31 cellular contexts compared by ENCODE assay signal in genomic region chr10:52890281-52890680, GRCh38.
"Had no signal": no experiment of that assay in that cellular context is flagged by ENCODE, and none has a peak within 500 bp of the region (broad histone marks: within the 10 kb centered on the region; RNA-seq: fewer than 3 reads in every experiment).

No MANE protein-coding gene starts in this region.

- H3K27ac Mint-ChIP-seq: activated B cell treated with CpG ODN at 0.5 μM for 24 hours; activated CD4-positive, alpha-beta memory T cell treated with anti-CD3 and anti-CD28 coated beads for 36 hours; activated CD8-positive, alpha-beta memory T cell treated with anti-CD3 and anti-CD28 coated beads, Interleukin-2, amount 10 ng/mL, durations not matched to agents 7 days and 5 days; activated naive CD4-positive, alpha-beta T cell treated with anti-CD3 and anti-CD28 coated beads, Interleukin-2, amount 10 ng/mL, durations not matched to agents 7 days and 5 days; activated naive CD8-positive, alpha-beta T cell; activated naive CD8-positive, alpha-beta T cell treated with anti-CD3 and anti-CD28 coated beads, Interleukin-2, amount 50 U/mL, for 24 hours had no signal

- H3K36me3 Mint-ChIP-seq: activated CD4-positive, alpha-beta memory T cell treated with anti-CD3 and anti-CD28 coated beads for 36 hours; activated CD8-positive, alpha-beta memory T cell treated with anti-CD3 and anti-CD28 coated beads, Interleukin-2, amount 10 ng/mL, durations not matched to agents 7 days and 5 days; activated naive CD4-positive, alpha-beta T cell treated with anti-CD3 and anti-CD28 coated beads, Interleukin-2, amount 10 ng/mL, durations not matched to agents 7 days and 5 days; activated naive CD8-positive, alpha-beta T cell had no signal

- H3K4me3 Mint-ChIP-seq: activated B cell treated with CpG ODN at 0.5 μM for 24 hours; activated CD4-positive, alpha-beta memory T cell treated with anti-CD3 and anti-CD28 coated beads for 36 hours; activated CD8-positive, alpha-beta memory T cell treated with anti-CD3 and anti-CD28 coated beads, Interleukin-2, amount 10 ng/mL, durations not matched to agents 7 days and 5 days; activated naive CD4-positive, alpha-beta T cell treated with anti-CD3 and anti-CD28 coated beads, Interleukin-2, amount 10 ng/mL, durations not matched to agents 7 days and 5 days; activated naive CD8-positive, alpha-beta T cell; activated naive CD8-positive, alpha-beta T cell treated with anti-CD3 and anti-CD28 coated beads, Interleukin-2, amount 50 U/mL, for 24 hours had no signal

- H3K9me3 Mint-ChIP-seq: activated B cell treated with CpG ODN at 0.5 μM for 24 hours; activated naive CD4-positive, alpha-beta T cell treated with anti-CD3 and anti-CD28 coated beads, Interleukin-2, amount 10 ng/mL, durations not matched to agents 7 days and 5 days; activated naive CD8-positive, alpha-beta T cell treated with anti-CD3 and anti-CD28 coated beads, Interleukin-2, amount 50 U/mL, for 24 hours had no signal

- H3K36me3 ChIP-seq: brain microvascular endothelial cell, SJCRH30 had no signal

- H3K27me3 Mint-ChIP-seq: activated B cell treated with CpG ODN at 0.5 μM for 24 hours; activated CD4-positive, alpha-beta memory T cell treated with anti-CD3 and anti-CD28 coated beads for 36 hours; activated CD8-positive, alpha-beta memory T cell treated with anti-CD3 and anti-CD28 coated beads, Interleukin-2, amount 10 ng/mL, durations not matched to agents 7 days and 5 days; activated naive CD4-positive, alpha-beta T cell treated with anti-CD3 and anti-CD28 coated beads, Interleukin-2, amount 10 ng/mL, durations not matched to agents 7 days and 5 days; activated naive CD8-positive, alpha-beta T cell; activated naive CD8-positive, alpha-beta T cell treated with anti-CD3 and anti-CD28 coated beads, Interleukin-2, amount 50 U/mL, for 24 hours had no signal

- H3K4me3 ChIP-seq: PC-9, SJCRH30, SK-N-MC had no signal

- H2AFZ ChIP-seq: PC-9 had no signal

- H3K27me3 ChIP-seq: brain microvascular endothelial cell, SJCRH30 had no signal

- DNase-seq: activated B cell treated with CpG ODN at 0.5 μM for 24 hours; activated CD4-positive, alpha-beta memory T cell treated with anti-CD3 and anti-CD28 coated beads for 36 hours; activated CD4-positive, alpha-beta T cell treated with anti-CD3 and anti-CD28 coated beads for 4 hours; activated CD4-positive, alpha-beta T cell treated with anti-CD3 and anti-CD28 coated beads, Interleukin-2, amount 50 U/mL, for 1 hour; activated CD4-positive, CD25-positive, alpha-beta regulatory T cell treated with anti-CD3 and anti-CD28 coated beads, Interleukin-2, amount 50 U/mL, for 72 hours; activated CD8-positive, alpha-beta memory T cell treated with anti-CD3 and anti-CD28 coated beads, Interleukin-2, amount 10 ng/mL, durations not matched to agents 7 days and 5 days; activated CD8-positive, alpha-beta memory T cell treated with anti-CD3 and anti-CD28 coated beads, Interleukin-2, amount 50 U/mL, for 48 hours; activated effector memory CD4-positive, alpha-beta T cell treated with Interleukin-2 at 50 U/mL for 16 hours; activated naive CD4-positive, alpha-beta T cell treated with anti-CD3 and anti-CD28 coated beads, Interleukin-2, amount 10 ng/mL, durations not matched to agents 7 days and 5 days; activated naive CD8-positive, alpha-beta T cell treated with anti-CD3 and anti-CD28 coated beads, Interleukin-2, amount 50 U/mL, for 24 hours; activated T-cell treated with anti-CD3 and anti-CD28 coated beads, Interleukin-2, amount 50 U/mL, for 48 hours; anterior cingulate cortex; brain microvascular endothelial cell; central memory CD4-positive, alpha-beta T cell; Karpas-422; KBM-7; NCI-H1105; NCI-H1417 treated with DMSO at 0.1 percent for 48 hours; NCI-H1694; NCI-H1930; NCI-H2081 treated with DMSO at 0.1 percent for 48 hours; NCI-H510A; NCI-H526; NCI-H748 treated with DMSO at 0.1 percent for 48 hours; NK-92 treated with Interleukin-12 subunit alpha and Interleukin-12 subunit beta, amount 100 ng/mL, for 24 hours; PC-9; SHP77; SJCRH30; T1000 had no signal

- H3K27ac ChIP-seq: brain microvascular endothelial cell, PC-9, SJCRH30, SK-N-MC had no signal

- H3K4me1 Mint-ChIP-seq: activated B cell treated with CpG ODN at 0.5 μM for 24 hours; activated CD8-positive, alpha-beta memory T cell treated with anti-CD3 and anti-CD28 coated beads, Interleukin-2, amount 10 ng/mL, durations not matched to agents 7 days and 5 days; activated naive CD4-positive, alpha-beta T cell treated with anti-CD3 and anti-CD28 coated beads, Interleukin-2, amount 10 ng/mL, durations not matched to agents 7 days and 5 days; activated naive CD8-positive, alpha-beta T cell treated with anti-CD3 and anti-CD28 coated beads, Interleukin-2, amount 50 U/mL, for 24 hours had no signal

- H3K9me3 ChIP-seq: SJCRH30 had no signal

- H3K4me2 ChIP-seq: PC-9 had no signal

- ATAC-seq: activated CD8-positive, alpha-beta memory T cell treated with anti-CD3 and anti-CD28 coated beads, Interleukin-2, amount 10 ng/mL, durations not matched to agents 7 days and 5 days; activated naive CD8-positive, alpha-beta T cell treated with anti-CD3 and anti-CD28 coated beads, Interleukin-2, amount 50 U/mL, for 24 hours had no signal

- H3K4me1 ChIP-seq: SJCRH30 had no signal
